In genomic region chr17:48996696-48997102, GRCh38 we compare ENCODE assay signal across 1 cellular context.
TF ChIP-seq lines count a peak whose summit lies in the region.

No MANE protein-coding gene starts in this region.

TF ChIP-seq in GM12878, 131 proteins besides CTCF, POLR2A, EP300 and RAD21:
- TF ChIP-seq ETV6 (conservative IDR thresholded peaks at IDR 0.05 in 1 of 2, IDR thresholded peaks at IDR 0.05 in 1 of 2; ENCODE audit: borderline replicate concordance in 1 of 2, low read depth in 1 of 2) (no peak), HDAC6 (IDR thresholded peaks at IDR 0.05; ENCODE audit: unreplicated experiment) (no peak), NR2C1 (IDR thresholded peaks at IDR 0.05) (no peak), FOS (IDR thresholded peaks at IDR 0.05; ENCODE audit: borderline replicate concordance, extremely low read depth, insufficient read length) (no peak), RFX5 (IDR thresholded peaks at IDR 0.05; ENCODE audit: low read depth, low read length) (no peak), BCLAF1 (IDR thresholded peaks at IDR 0.05) (no peak), FOXM1 (IDR thresholded peaks at IDR 0.05; ENCODE audit: low read depth, low read length) (no peak), SMARCA5 (IDR thresholded peaks at IDR 0.05) (no peak), IRF5 (IDR thresholded peaks at IDR 0.05; ENCODE audit: borderline replicate concordance) (no peak), TBL1XR1 (IDR thresholded peaks at IDR 0.05; ENCODE audit: low read depth, low read length) (no peak), WRNIP1 (IDR thresholded peaks at IDR 0.05; ENCODE audit: borderline replicate concordance, low read depth, low read length) (no peak)
